ENCODE assay signal across 1 cellular context in the genomic region with DNA sequence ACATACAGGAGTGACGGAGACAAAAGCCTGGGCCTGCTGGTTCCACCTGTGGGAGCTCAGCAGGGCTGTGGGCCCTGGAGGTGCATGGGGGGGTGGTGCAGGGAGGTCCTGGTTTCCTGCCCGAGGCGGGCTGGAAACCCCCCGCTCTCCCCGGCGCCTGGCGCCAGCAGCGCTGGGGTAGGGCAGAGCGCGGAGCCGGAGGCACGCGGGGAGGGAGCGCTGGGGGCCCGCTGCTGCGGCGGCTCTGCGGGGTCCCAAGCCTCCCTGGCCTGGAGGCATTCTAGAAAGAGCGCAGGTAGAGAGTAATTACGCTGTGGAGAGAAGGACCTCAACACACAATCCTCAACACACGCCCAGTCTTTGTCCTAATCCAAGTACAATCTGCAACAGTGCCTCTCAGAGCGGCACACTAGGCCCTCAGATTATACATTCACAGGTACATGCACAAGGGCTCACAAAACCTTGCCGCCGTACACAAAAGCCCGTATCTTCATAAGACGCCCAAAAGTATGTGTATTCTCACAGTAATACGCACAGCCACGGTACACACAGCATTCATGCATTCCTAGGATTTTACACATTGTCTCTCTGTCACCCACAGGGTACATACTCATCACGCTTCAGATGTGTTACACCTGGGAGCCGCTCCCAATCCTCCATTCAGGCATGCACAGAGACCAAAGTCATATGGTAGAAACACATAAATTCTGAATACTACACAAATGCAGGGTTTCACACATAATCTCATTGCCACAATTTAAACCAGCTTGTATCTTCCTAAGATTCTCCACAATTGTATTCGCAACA.
TF ChIP-seq lines count a peak whose summit lies in the region.

No MANE protein-coding gene starts in this region.

TF ChIP-seq in H1, 55 proteins besides CTCF, POLR2A, EP300 and RAD21:
- peak; percentile 73 for TF ChIP-seq RNF2 (IDR thresholded peaks at IDR 0.05; ENCODE audit: borderline replicate concordance, low read depth, low read length, missing control alignments, poor library complexity, severe bottlenecking)
- peak; percentile 76 for TF ChIP-seq SUZ12 (IDR thresholded peaks at IDR 0.05; ENCODE audit: low read length)
- TF ChIP-seq YY1 (IDR thresholded peaks at IDR 0.05; ENCODE audit: low read depth, low read length) = peak; percentile 33; the same call in 1 of the 2 replicates
- TF ChIP-seq EZH2 (IDR thresholded peaks at IDR 0.05; ENCODE audit: low read depth, low read length, severe bottlenecking) = peak; percentile 85
- no peak for TF ChIP-seq POU5F1 (IDR thresholded peaks at IDR 0.05; ENCODE audit: low read depth, low read length)
- no peak for TF ChIP-seq KDM5A (IDR thresholded peaks at IDR 0.05; ENCODE audit: low read length)
- peak; percentile 13 for TF ChIP-seq CTBP2 (IDR thresholded peaks at IDR 0.05; ENCODE audit: borderline replicate concordance, insufficient read depth, insufficient read length, low read length)
- TF ChIP-seq JUND (IDR thresholded peaks at IDR 0.05; ENCODE audit: low read length) = no peak
- TF ChIP-seq SP1 (IDR thresholded peaks at IDR 0.05; ENCODE audit: low read depth, low read length) = no peak
TF ChIP-seq in H1: peak in this region for 5.
